ENCODE assay signal across 23 cellular contexts in the genomic region with DNA sequence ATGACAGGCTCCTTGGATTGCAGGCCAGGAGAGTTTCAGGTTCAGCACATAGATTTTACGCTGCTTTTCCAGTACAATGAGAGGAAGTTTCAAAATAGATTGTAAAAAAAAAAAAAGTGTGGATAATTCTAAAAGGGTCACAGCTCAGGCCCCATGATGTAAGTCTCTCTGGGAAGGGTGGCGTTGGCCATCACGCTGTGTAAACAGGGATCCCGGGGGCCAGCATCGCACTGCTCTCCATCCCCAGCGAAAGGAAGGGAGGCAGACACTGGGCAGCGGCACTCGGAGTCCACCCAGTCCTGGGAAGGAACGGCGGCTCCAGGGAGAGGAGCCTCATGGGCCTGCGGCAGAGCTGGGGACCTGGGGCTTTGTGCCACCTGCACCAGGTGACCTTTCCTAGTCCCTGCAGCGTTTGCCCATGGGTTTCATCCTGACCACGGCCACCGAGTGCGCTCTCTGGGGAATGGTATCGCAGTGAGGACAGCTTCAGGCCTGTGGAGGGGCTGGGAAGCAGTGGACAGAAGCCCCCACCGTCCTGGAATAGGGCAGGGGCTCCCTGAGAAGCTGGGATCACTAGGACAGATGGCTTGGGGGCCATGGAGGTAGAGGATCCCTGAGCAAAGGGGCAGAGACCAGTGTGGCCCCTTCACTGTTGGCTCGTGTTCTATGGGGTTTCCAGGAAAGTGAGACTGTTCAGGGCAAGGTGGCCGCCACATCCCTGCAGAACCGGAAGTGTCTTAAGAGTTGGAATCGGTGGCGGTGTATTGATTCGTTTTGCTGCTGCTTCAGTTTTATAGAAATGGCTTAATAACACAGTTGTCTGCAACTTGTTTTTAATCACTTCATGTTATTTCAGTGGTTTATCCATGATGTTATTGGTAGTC. TPM values are rescaled to one million over a fixed set of nuclear protein-coding genes. Genes with fewer than 3 reads are reported as not detected.
A peak's percentile ranks its signal among the peaks of the same experiment; 100 is the strongest.
DNase-seq lines count a peak whose midpoint lies in the region; ATAC-seq, FAIRE-seq and TF ChIP-seq lines count a peak whose summit lies in the region.
"Had no signal": no experiment of that assay in that cellular context is flagged by ENCODE, and none has a peak within 500 bp of the region (broad histone marks: within the 10 kb centered on the region; RNA-seq: fewer than 3 reads in every experiment).

No MANE protein-coding gene starts in this region.

- H3K27ac ChIP-seq in heart left ventricle, result peak overlapping the region in 11 of 12 donors; percentile 57 to 89 (median 73)
- H3K27ac ChIP-seq in kidney (ENCODE audit: low read depth in 2 of 2, low read length in 2 of 2), result peak overlapping the region; percentile 26 to 60
- H3K27ac ChIP-seq: KMS-11 had no signal

- H3K9ac ChIP-seq in kidney (ENCODE audit: low read length in 2 of 2), result no peak overlapping the region
- H3K9ac ChIP-seq: KMS-11, SK-N-SH had no signal

- WGBS in heart left ventricle, 4 donors, result 65 to 78% (median 68%) methylated on average over 20 to 23 of the region's 23 CpGs

- H3K4me1 ChIP-seq in heart left ventricle (peaks cover 0 to 25% (median 12%) of the 10 kb centered on the region in 12 donors), kidney (ENCODE audit: control insufficient read depth in 1 of 2, insufficient read depth in 1 of 2, low read depth in 1 of 2, low read length in 2 of 2) (no peaks in the 10 kb centered on the region)
- H3K4me1 ChIP-seq: breast epithelium had no signal

- ATAC-seq in heart left ventricle, result peak; percentile 52 to 94 (median 68)
- ATAC-seq: CD8-positive, alpha-beta T cell had no signal

- H3K9me3 ChIP-seq in heart left ventricle, result no peaks in the 10 kb centered on the region
- H3K9me3 ChIP-seq in kidney (ENCODE audit: control insufficient read depth in 1 of 2, low read length in 2 of 2), result no peaks in the 10 kb centered on the region
- H3K9me3 ChIP-seq: breast epithelium, SK-N-SH, tibial nerve had no signal

- intact Hi-C loops in heart left ventricle (cut with DNase I) (no loop called here), cardiac septum (cut with DNase I) (no loop called here), kidney (cut with DNase I) (no loop called here)

- peak in 2 of 5 donors; percentile 49 to 52 for DNase-seq in heart left ventricle
- no peak for DNase-seq in cardiac septum (ENCODE audit: low spot score)
- no peak for DNase-seq in kidney
- peak; percentile 22 for DNase-seq in pulmonary artery endothelial cell (ENCODE audit: low read depth, low spot score)
- no peak for DNase-seq in hepatic stellate cell (ENCODE audit: low spot score)
- no peak for DNase-seq in kidney glomerular epithelial cell (lab: John Stamatoyannopoulos, UW)
- no peak for DNase-seq in HuH-7 (ENCODE audit: low spot score)
- no peak for DNase-seq in hypothalamus (lab: John Stamatoyannopoulos, UW)
- DNase-seq: activated CD4-positive, alpha-beta T cell treated with anti-CD3 and anti-CD28 coated beads for 4 hours; activated T-cell treated with anti-CD3 and anti-CD28 coated beads, Interleukin-2, amount 50 U/mL, for 48 hours; CD8-positive, alpha-beta T cell; DND-41; H7; islet precursor cell; NCI-H774; nucleus accumbens; SK-N-SH had no signal

- H3K36me3 ChIP-seq in heart left ventricle, result no peaks in the 10 kb centered on the region
- H3K36me3 ChIP-seq in kidney (ENCODE audit: control insufficient read depth in 1 of 2, insufficient read depth in 2 of 2, low read length in 2 of 2), result no peaks in the 10 kb centered on the region
- H3K36me3 ChIP-seq: breast epithelium, tibial nerve had no signal

- TF ChIP-seq POLR2A in heart left ventricle (IDR thresholded peaks at IDR 0.05), result no peak

- no peaks in the 10 kb centered on the region for H3K27me3 ChIP-seq in heart left ventricle
- H3K27me3 ChIP-seq: breast epithelium, dorsolateral prefrontal cortex, tibial nerve had no signal

- H3K4me3 ChIP-seq in heart left ventricle (peak overlapping the region in 5 of 12 donors; percentile 8 to 33 (median 24)), kidney (ENCODE audit: low read length in 2 of 2) (no peak overlapping the region)
- H3K4me3 ChIP-seq: breast epithelium, dorsolateral prefrontal cortex, tibial nerve had no signal

- TF ChIP-seq CTCF in heart left ventricle (IDR thresholded peaks at IDR 0.05) (no peak), kidney (IDR thresholded peaks at IDR 0.05; ENCODE audit: borderline replicate concordance, extremely low read depth, insufficient read depth) (no peak)

- no peak for FAIRE-seq in kidney (lab: Jason Lieb, UNC)
- FAIRE-seq: GM18507, TTC549 had no signal

RNA-seq across cellular contexts. Expression of gene RGS12, which starts 38.9 kb away (rescaled TPM):
- total RNA-seq in heart left ventricle (10 to 100 TPM in 8 of 9 donors, 1 to 10 TPM in 1; 8.4 to 18.4 (median 14.6) TPM), cardiac septum (19.1 TPM), kidney (35.5 TPM), pulmonary artery endothelial cell (45.5 and 47.8 TPM in 2 replicates)
- polyA plus RNA-seq in heart left ventricle (10 to 100 TPM; 11.7 to 12.7 TPM), kidney (ENCODE audit: insufficient read depth, low read depth, low replicate concordance) (18.0 TPM)
